Comparison of ENCODE assay signal across 9 cellular contexts in genomic region chr13:94707400-94708021, GRCh38. TPM values are rescaled to one million over a fixed set of nuclear protein-coding genes. Genes with fewer than 3 reads are reported as not detected.
DNase-seq lines count a peak whose midpoint lies in the region; ATAC-seq and TF ChIP-seq lines count a peak whose summit lies in the region.
"Had no signal": no experiment of that assay in that cellular context is flagged by ENCODE, and none has a peak within 500 bp of the region (broad histone marks: within the 10 kb centered on the region; RNA-seq: fewer than 3 reads in every experiment).

No MANE protein-coding gene starts in this region.

- no peaks in the 10 kb centered on the region for H3K9me2 ChIP-seq in neural cell (ENCODE audit: insufficient read depth, low read length)

- H3K9me3 ChIP-seq in neural cell (ENCODE audit: low read length) = peaks cover 4% of the 10 kb centered on the region

- H3K79me2 ChIP-seq in neural cell (replicated peaks; ENCODE audit: insufficient read depth, low read length) = peaks cover 40% of the 10 kb centered on the region

- no peak overlapping the region for H3K9ac ChIP-seq in neural cell (ENCODE audit: low read length)

- H3K27me3 ChIP-seq in neural cell (ENCODE audit: insufficient read depth, low read depth, low read length) = peaks cover 95% of the 10 kb centered on the region

- ATAC-seq in HG02981 (IDR thresholded peaks at IDR 0.05; ENCODE audit: unreplicated experiment) (no peak), GM19452 (IDR thresholded peaks at IDR 0.05; ENCODE audit: unreplicated experiment) (no peak), GM21360 (IDR thresholded peaks at IDR 0.05; ENCODE audit: unreplicated experiment) (no peak)

- H2AFZ ChIP-seq in neural cell (ENCODE audit: low read depth, low read length) = no peak overlapping the region

- H3K4me2 ChIP-seq in neural cell (ENCODE audit: low read length) = peak overlapping the region; percentile 55

- no peak for TF ChIP-seq RAD21 in neural cell (conservative IDR thresholded peaks at IDR 0.05)

- no peak for TF ChIP-seq CTCF in neural cell (IDR thresholded peaks at IDR 0.05; ENCODE audit: poor library complexity, severe bottlenecking)

- no peaks in the 10 kb centered on the region for H3K36me3 ChIP-seq in neural cell (ENCODE audit: insufficient read depth, low read length)

- peaks cover 4% of the 10 kb centered on the region for H3F3A ChIP-seq in neural cell (ENCODE audit: insufficient read depth, low read length, poor library complexity, severe bottlenecking)

- H3K27ac ChIP-seq in cingulate gyrus (ENCODE audit: low read depth, low read length) (peak overlapping the region; percentile 62), neural cell (ENCODE audit: low read length) (no peak overlapping the region)

- H4K20me1 ChIP-seq in neural cell (ENCODE audit: insufficient read depth) = no peaks in the 10 kb centered on the region

- peak overlapping the region; percentile 65 for H3K4me3 ChIP-seq in neural cell (ENCODE audit: low read length)

- no peak for TF ChIP-seq EP300 in neural cell (conservative IDR thresholded peaks at IDR 0.05; ENCODE audit: poor library complexity, severe bottlenecking)

- DNase-seq in ELF-1 (ENCODE audit: low read depth, low spot score) (peak; percentile 73), NCI-H146 (lab: John Stamatoyannopoulos, UW) (peak; percentile 42), globus pallidus (ENCODE audit: low spot score) (no peak)
- DNase-seq: kidney had no signal

TF ChIP-seq in neural cell, 6 proteins besides CTCF, POLR2A, EP300 and RAD21:
- no peak for TF ChIP-seq EZH2 (IDR thresholded peaks at IDR 0.05; ENCODE audit: borderline replicate concordance, insufficient read depth, low read length, poor library complexity, severe bottlenecking)
- no peak for TF ChIP-seq TAF1 (IDR thresholded peaks at IDR 0.05; ENCODE audit: low read depth)
- TF ChIP-seq MXI1 (conservative IDR thresholded peaks at IDR 0.05; ENCODE audit: poor library complexity, severe bottlenecking) = no peak
- TF ChIP-seq SMC3 (conservative IDR thresholded peaks at IDR 0.05; ENCODE audit: poor library complexity) = no peak
- TF ChIP-seq REST (IDR thresholded peaks at IDR 0.05; ENCODE audit: borderline replicate concordance) = no peak
- peak; percentile 34 for TF ChIP-seq POLR2AphosphoS5 (IDR thresholded peaks at IDR 0.05)

RNA-seq across cellular contexts. Expression of gene SOX21, which starts 4.8 kb away (rescaled TPM):
- polyA plus RNA-seq in neural cell = 0.35 TPM in 1 of 2 replicates, not detected in the other
- polyA minus RNA-seq in neural cell = 0.35 and 0.73 TPM in 2 replicates
